In the genomic region with DNA sequence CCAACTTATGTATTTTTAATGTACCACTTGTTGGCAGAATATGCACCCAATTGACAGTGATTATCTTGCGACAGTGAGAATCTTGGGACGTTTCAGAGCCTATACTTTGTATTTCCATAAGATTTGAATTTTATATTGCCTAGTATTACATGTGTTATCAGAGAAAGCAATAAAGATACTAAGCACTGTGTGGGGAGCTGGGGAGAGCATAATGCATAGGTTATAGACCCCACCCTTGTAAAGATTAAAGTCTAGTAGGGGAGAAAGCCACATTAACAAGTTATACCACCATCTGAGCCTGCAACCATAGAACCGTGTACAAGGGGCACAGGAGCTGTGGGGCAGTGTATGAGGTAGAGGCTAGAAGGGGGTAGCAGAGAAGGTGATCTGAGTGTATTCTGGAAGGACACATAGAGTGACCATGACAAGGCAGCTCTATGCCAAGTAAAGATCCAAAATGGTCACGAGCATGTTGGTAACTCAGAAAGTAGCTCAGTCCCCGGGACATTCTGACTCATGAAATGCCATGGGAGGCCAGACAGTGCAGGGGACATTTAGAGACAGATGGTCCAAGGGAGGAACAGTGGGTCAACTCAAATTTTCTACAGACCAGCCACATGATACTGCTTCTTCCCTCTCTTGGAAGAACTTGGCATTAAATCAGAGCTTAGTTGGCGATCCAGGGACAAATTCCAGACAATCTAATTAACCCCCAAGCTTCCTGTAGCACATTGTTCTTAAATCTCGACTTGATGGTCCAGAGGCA, we compare ENCODE assay signal across 22 cellular contexts.
"Had no signal": no experiment of that assay in that cellular context is flagged by ENCODE, and none has a peak within 500 bp of the region (broad histone marks: within the 10 kb centered on the region; RNA-seq: fewer than 3 reads in every experiment).

No MANE protein-coding gene starts in this region.

- H3K4me2 ChIP-seq: KMS-11 had no signal

- DNase-seq: Kasumi-1, NCI-H1092, NCI-H1105 treated with DMSO at 0.1 percent for 48 hours, NCI-H1417 treated with DMSO at 0.1 percent for 48 hours, NCI-H146, NCI-H1694 treated with DMSO at 0.1 percent for 48 hours, NCI-H1930, NCI-H2081, NCI-H2107, NCI-H2227 treated with DMSO at 0.1 percent for 48 hours, NCI-H446, NCI-H510A, NCI-H524 treated with DMSO at 0.1 percent for 48 hours, RPMI8226, SHP77, T-helper 1 cell had no signal

- H3K9ac ChIP-seq: KMS-11 had no signal

- FAIRE-seq: HTR-8/SVneo, K562, RCC 7860 had no signal

- H3K27ac ChIP-seq: HL-60, KMS-11 had no signal

- H3K4me3 ChIP-seq: K562 had no signal

- ATAC-seq: K562, SK-N-SH treated with all-trans-retinoic acid at 6 μM for 48 hours had no signal
